9 cellular contexts compared by ENCODE assay signal in genomic region chr1:169044971-169045370, GRCh38.
DNase-seq lines count a peak whose midpoint lies in the region; ATAC-seq and TF ChIP-seq lines count a peak whose summit lies in the region.
"Had no signal": no experiment of that assay in that cellular context is flagged by ENCODE, and none has a peak within 500 bp of the region (broad histone marks: within the 10 kb centered on the region; RNA-seq: fewer than 3 reads in every experiment).

No MANE protein-coding gene starts in this region.

- H3K4me1 ChIP-seq in esophagus muscularis mucosa (peaks cover 0 to 11% (median 5%) of the 10 kb centered on the region in 4 donors), A673 (ENCODE audit: insufficient read depth, low read length, poor library complexity, severe bottlenecking) (no peaks in the 10 kb centered on the region)

- WGBS in esophagus muscularis mucosa = 66% methylated on average over 4 of the region's 4 CpGs

- H3K9me3 ChIP-seq in esophagus muscularis mucosa = no peaks in the 10 kb centered on the region
- no peaks in the 10 kb centered on the region for H3K9me3 ChIP-seq in A673 (ENCODE audit: low read depth, low read length, poor library complexity, severe bottlenecking)

- TF ChIP-seq POLR2A in esophagus muscularis mucosa (IDR thresholded peaks at IDR 0.05; ENCODE audit: low read depth) = no peak

- BruUV-seq in A673 (replicated peaks; lab: Mats Ljungman, UMichigan) = no TSS peak

- TF ChIP-seq CTCF in esophagus muscularis mucosa (IDR thresholded peaks at IDR 0.05) = no peak
- no peak for TF ChIP-seq CTCF in A673 (conservative IDR thresholded peaks at IDR 0.05; ENCODE audit: low read depth, low read length)

- H3K36me3 ChIP-seq in esophagus muscularis mucosa (no peaks in the 10 kb centered on the region), A673 (ENCODE audit: insufficient read depth, low read length, poor library complexity, severe bottlenecking) (no peaks in the 10 kb centered on the region)

- CTCF ChIA-PET in A673 (lab: Charles Lee) = no interaction called here

- POLR2A ChIA-PET in A673 (lab: Charles Lee; ENCODE audit: low non-redundant PET) = no interaction called here

- ATAC-seq in GM18511 (IDR thresholded peaks at IDR 0.05; ENCODE audit: unreplicated experiment) = peak; percentile 44
- ATAC-seq in GM21576 (IDR thresholded peaks at IDR 0.05; ENCODE audit: unreplicated experiment) = peak; percentile 51
- ATAC-seq in HG03280 (IDR thresholded peaks at IDR 0.05; ENCODE audit: unreplicated experiment) = no peak

- no peak overlapping the region for H3K4me3 ChIP-seq in esophagus muscularis mucosa
- H3K4me3 ChIP-seq in A673 (ENCODE audit: low read depth, low read length, poor library complexity, severe bottlenecking) = no peak overlapping the region

- DNase-seq in Kasumi-1 (lab: John Stamatoyannopoulos, UW) (peak; percentile 25 to 32), esophagus muscularis mucosa (ENCODE audit: extremely low spot score) (peak; percentile 7), dermis blood vessel endothelial cell (no peak), A673 (ENCODE audit: low spot score) (no peak), NCI-H345 treated with DMSO at 0.1 percent for 48 hours (lab: John Stamatoyannopoulos, UW; ENCODE audit: unreplicated experiment) (no peak)
- DNase-seq: retina had no signal

- intact Hi-C loops in esophagus muscularis mucosa (cut with DNase I) (no loop called here), A673 (cut with micrococcal nuclease; ENCODE audit: unreplicated experiment) (no loop called here)

- no peak for TF ChIP-seq EP300 in esophagus muscularis mucosa (IDR thresholded peaks at IDR 0.05)

- H3K27ac ChIP-seq in esophagus muscularis mucosa (replicated peaks in 1 of 4) (no peak overlapping the region), A673 (ENCODE audit: low read depth, low read length, poor library complexity, severe bottlenecking) (no peak overlapping the region)

- H3K27me3 ChIP-seq in esophagus muscularis mucosa = no peaks in the 10 kb centered on the region
- H3K27me3 ChIP-seq in A673 (replicated peaks; ENCODE audit: insufficient read depth, low read depth, low read length, poor library complexity) = no peaks in the 10 kb centered on the region

Comparison
In these comparisons a context has a peak if more than half of its experiments do, and no peak if none do; other contexts are left out.
1. DNase-seq: peak in Kasumi-1 (2 of 2) and esophagus muscularis mucosa (single experiment); none in dermis blood vessel endothelial cell (single experiment), A673 (single experiment) and NCI-H345 treated with DMSO at 0.1 percent for 48 hours (single experiment).